Comparison of ENCODE assay signal across 32 cellular contexts in genomic region chr11:31601635-31602282, GRCh38.
"Had no signal": no experiment of that assay in that cellular context is flagged by ENCODE, and none has a peak within 500 bp of the region (broad histone marks: within the 10 kb centered on the region; RNA-seq: fewer than 3 reads in every experiment).

No MANE protein-coding gene starts in this region.

- ATAC-seq: body of pancreas, esophagus mucosa, heart left ventricle, left cardiac atrium, left ventricle myocardium superior, pancreas, T-cell, upper lobe of right lung had no signal

- H3K9me3 ChIP-seq: adrenal gland, body of pancreas, colonic mucosa, heart left ventricle, pancreas, prostate gland, sigmoid colon, suprapubic skin, tibial artery, upper lobe of right lung had no signal

- H3K27ac Mint-ChIP-seq: activated naive CD4-positive, alpha-beta T cell treated with anti-CD3 and anti-CD28 coated beads for 36 hours; activated naive CD8-positive, alpha-beta T cell treated with anti-CD3 and anti-CD28 coated beads for 36 hours; activated T-helper 1 cell treated with anti-CD3 and anti-CD28 coated beads, Interleukin-12 subunit alpha, Interleukin-12 subunit beta, Interleukin-2, Interleukin-4 antibody, amounts not matched to agents 30 ng/mL and 10 ng/mL and 1 ng/mL, durations not matched to agents 14 hours and 24 hours and 36 hours; nephron; T-cell had no signal

- H3K9me3 Mint-ChIP-seq: activated naive CD8-positive, alpha-beta T cell treated with anti-CD3 and anti-CD28 coated beads for 36 hours; activated T-helper 1 cell treated with anti-CD3 and anti-CD28 coated beads, Interleukin-12 subunit alpha, Interleukin-12 subunit beta, Interleukin-2, Interleukin-4 antibody, amounts not matched to agents 30 ng/mL and 10 ng/mL and 1 ng/mL, durations not matched to agents 14 hours and 24 hours and 36 hours; nephron; T-cell had no signal

- H3K4me1 Mint-ChIP-seq: activated naive CD8-positive, alpha-beta T cell treated with anti-CD3 and anti-CD28 coated beads for 36 hours; nephron; T-cell had no signal

- H3K27me3 ChIP-seq: adrenal gland, body of pancreas, colonic mucosa, heart left ventricle, pancreas, sigmoid colon, suprapubic skin, tibial artery, upper lobe of right lung had no signal

- H3K4me3 Mint-ChIP-seq: activated naive CD4-positive, alpha-beta T cell treated with anti-CD3 and anti-CD28 coated beads for 36 hours; activated naive CD8-positive, alpha-beta T cell treated with anti-CD3 and anti-CD28 coated beads for 36 hours; activated T-helper 1 cell treated with anti-CD3 and anti-CD28 coated beads, Interleukin-12 subunit alpha, Interleukin-12 subunit beta, Interleukin-2, Interleukin-4 antibody, amounts not matched to agents 30 ng/mL and 10 ng/mL and 1 ng/mL, durations not matched to agents 14 hours and 24 hours and 36 hours; nephron; T-cell had no signal

- H3K27me3 Mint-ChIP-seq: activated naive CD8-positive, alpha-beta T cell treated with anti-CD3 and anti-CD28 coated beads for 36 hours; T-cell had no signal

- H3K36me3 ChIP-seq: adrenal gland, colonic mucosa, pancreas, prostate gland, sigmoid colon, suprapubic skin, upper lobe of right lung had no signal

- H3K4me1 ChIP-seq: adrenal gland, body of pancreas, colonic mucosa, heart left ventricle, pancreas, prostate gland, sigmoid colon, suprapubic skin, tibial artery, upper lobe of right lung had no signal

- DNase-seq: activated CD4-positive, alpha-beta T cell treated with anti-CD3 and anti-CD28 coated beads for 4 hours; activated CD4-positive, alpha-beta T cell treated with anti-CD3 and anti-CD28 coated beads, Interleukin-2, amount 50 U/mL, for 4 hours; activated CD8-positive, alpha-beta memory T cell treated with anti-CD3 and anti-CD28 coated beads for 24 hours; activated effector memory CD4-positive, alpha-beta T cell treated with anti-CD3 and anti-CD28 coated beads, Interleukin-2, amount 50 U/mL, for 16 hours; activated naive CD4-positive, alpha-beta T cell treated with anti-CD3 and anti-CD28 coated beads for 36 hours; activated naive CD8-positive, alpha-beta T cell treated with anti-CD3 and anti-CD28 coated beads for 36 hours; activated T-cell treated with anti-CD3 and anti-CD28 coated beads, Interleukin-2, amount 50 U/mL, for 1 hour; adrenal gland; aorta; body of pancreas; cerebellar nuclear complex; colonic mucosa; foreskin fibroblast; heart left ventricle; hypothalamus; left cardiac atrium; left ventricle myocardium superior; nucleus accumbens; pancreas; retina; sigmoid colon; small intestine; stimulated activated CD4-positive, alpha-beta T cell treated with anti-CD3 and anti-CD28 coated beads, Interleukin-1b, Interleukin-23, amount 100 ng/mL, for 48 hours; stimulated activated naive CD4-positive, alpha-beta T cell; T-cell; tibial artery; upper lobe of right lung had no signal

- H3K4me3 ChIP-seq: adrenal gland, body of pancreas, colonic mucosa, heart left ventricle, pancreas, prostate gland, sigmoid colon, suprapubic skin, tibial artery, upper lobe of right lung had no signal

- H3K27ac ChIP-seq: adrenal gland, body of pancreas, colonic mucosa, heart left ventricle, pancreas, prostate gland, sigmoid colon, suprapubic skin, tibial artery, upper lobe of right lung had no signal
